ENCODE assay signal across 18 cellular contexts in genomic region chr4:54669831-54670230, GRCh38.
"Had no signal": no experiment of that assay in that cellular context is flagged by ENCODE, and none has a peak within 500 bp of the region (broad histone marks: within the 10 kb centered on the region; RNA-seq: fewer than 3 reads in every experiment).

No MANE protein-coding gene starts in this region.

- H3K36me3 ChIP-seq: colonic mucosa, lower lobe of right lung, sigmoid colon, spleen, stomach, upper lobe of right lung had no signal

- H3K9me3 ChIP-seq: colonic mucosa, lower lobe of right lung, sigmoid colon, spleen, stomach, testis, upper lobe of right lung had no signal

- FAIRE-seq: endothelial cell of umbilical vein had no signal

- DNase-seq: activated CD4-positive, alpha-beta T cell treated with anti-CD3 and anti-CD28 coated beads, Interleukin-2, amount 10 ng/mL, durations not matched to agents 24 days and 14 days; activated CD4-positive, CD25-positive, alpha-beta regulatory T cell; activated CD8-positive, alpha-beta memory T cell treated with anti-CD3 and anti-CD28 coated beads, Interleukin-2, amount 50 U/mL, for 4 hours; activated CD8-positive, alpha-beta T cell treated with anti-CD3 and anti-CD28 coated beads, Interleukin-2, amount 10 ng/mL, durations not matched to agents 7 days and 5 days; activated gamma-delta T cell; activated T-cell treated with anti-CD3 and anti-CD28 coated beads, Interleukin-2, amount 50 U/mL, for 48 hours; central memory CD4-positive, alpha-beta T cell; colonic mucosa; foreskin melanocyte; left colon; lower lobe of right lung; sigmoid colon; spleen; stomach; testis; upper lobe of right lung had no signal

- H3K4me1 ChIP-seq: colonic mucosa, lower lobe of right lung, sigmoid colon, spleen, stomach, testis, upper lobe of right lung had no signal

- H3K4me3 ChIP-seq: colonic mucosa, lower lobe of right lung, sigmoid colon, spleen, stomach, testis, upper lobe of right lung had no signal

- ATAC-seq: activated CD8-positive, alpha-beta T cell treated with anti-CD3 and anti-CD28 coated beads, Interleukin-2, amount 10 ng/mL, durations not matched to agents 7 days and 5 days; activated naive CD4-positive, alpha-beta T cell treated with anti-CD3 and anti-CD28 coated beads, Interleukin-2, amount 50 U/mL, for 72 hours; left colon; lower lobe of right lung; upper lobe of right lung had no signal

- H3K27me3 ChIP-seq: colonic mucosa, testis, upper lobe of right lung had no signal

- H3K27ac ChIP-seq: colonic mucosa, lower lobe of right lung, sigmoid colon, spleen, stomach, testis, upper lobe of right lung had no signal
